Comparison of ENCODE assay signal across 8 cellular contexts in genomic region chr5:83927140-83927733, GRCh38.
DNase-seq lines count a peak whose midpoint lies in the region; ATAC-seq and TF ChIP-seq lines count a peak whose summit lies in the region.

No MANE protein-coding gene starts in this region.

- H3K4me3 ChIP-seq in cardiac fibroblast (replicated peaks in 1 of 2; ENCODE audit: low read depth in 2 of 2, low read length in 2 of 2) = no peak overlapping the region

- in situ Hi-C loops in SK-MEL-5 (cut with HindIII; ENCODE audit: low pct_unique_long_range_greater_than_20kb, low sequenced_read_pairs) = no loop called here

- peak; percentile 70 for ATAC-seq in GM18907 (IDR thresholded peaks at IDR 0.05; ENCODE audit: unreplicated experiment)
- peak; percentile 59 for ATAC-seq in HG03565 (IDR thresholded peaks at IDR 0.05; ENCODE audit: unreplicated experiment)
- ATAC-seq in left lobe of liver = peak; percentile 84

- peak; percentile 85 for TF ChIP-seq CTCF in cardiac fibroblast (IDR thresholded peaks at IDR 0.05; ENCODE audit: low read depth, low read length)

- DNase-seq in D341Med (ENCODE audit: low spot score) (peak; percentile 69), SK-MEL-5 (ENCODE audit: low read depth, low spot score) (peak; percentile 89), cardiac fibroblast (ENCODE audit: low read depth in 2 of 2) (peak; percentile 78 to 80), left lobe of liver (ENCODE audit: low spot score) (peak; percentile 53), GF-D8 (lab: John Stamatoyannopoulos, UW) (no peak)
- DNase-seq in stimulated activated CD8-positive, alpha-beta memory T cell treated with anti-CD3 and anti-CD28 coated beads, Interleukin-4, amount 100 ng/mL, for 48 hours = peak; percentile 70
